8 cellular contexts compared by ENCODE assay signal in the genomic region with DNA sequence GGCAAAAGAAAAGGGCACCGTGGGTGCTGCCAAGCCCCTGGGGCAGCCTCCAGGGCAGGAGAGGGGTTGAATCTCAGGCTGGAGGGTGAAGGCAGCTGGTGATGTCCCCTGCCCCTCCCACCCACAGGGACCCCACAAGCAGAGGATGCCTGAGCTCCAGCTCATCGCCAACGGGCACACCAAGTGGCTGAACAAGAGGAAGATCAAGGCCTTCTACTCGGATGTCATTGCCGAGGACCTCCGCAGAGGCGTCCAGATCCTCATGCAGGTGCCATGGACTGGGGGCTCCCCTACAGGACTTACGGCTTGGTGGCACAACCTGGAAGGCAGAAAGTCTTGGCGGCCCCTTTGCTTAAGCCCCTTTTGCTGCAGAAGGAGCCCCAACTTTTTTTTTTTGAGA. TPM values are rescaled to one million over a fixed set of nuclear protein-coding genes. Genes with fewer than 3 reads are reported as not detected.
"Had no signal": no experiment of that assay in that cellular context is flagged by ENCODE, and none has a peak within 500 bp of the region (broad histone marks: within the 10 kb centered on the region; RNA-seq: fewer than 3 reads in every experiment).

No MANE protein-coding gene starts in this region.

- H3K27ac ChIP-seq: HL-60 had no signal

- DNase-seq: IMR-90, KBM-7, KG1 had no signal

- H3K4me3 ChIP-seq: K562 had no signal

- ATAC-seq: HepG2 had no signal

RNA-seq across cellular contexts. Expression of gene SLC12A3, which starts 21.8 kb away (rescaled TPM):
- total RNA-seq: HepG2, HT-29, HT1080, IMR-90, K562 had no signal
